12 cellular contexts compared by ENCODE assay signal in genomic region chr2:7430421-7430868, GRCh38.
DNase-seq lines count a peak whose midpoint lies in the region; ATAC-seq, FAIRE-seq and TF ChIP-seq lines count a peak whose summit lies in the region.
"Had no signal": no experiment of that assay in that cellular context is flagged by ENCODE, and none has a peak within 500 bp of the region (broad histone marks: within the 10 kb centered on the region; RNA-seq: fewer than 3 reads in every experiment).

No MANE protein-coding gene starts in this region.

- CTCF ChIA-PET in CD4-positive, alpha-beta memory T cell (lab: Charles Lee; ENCODE audit: partially characterized antibody): interaction anchor here (0.9 to 5.0 kb wide), 3 partner anchors 137 to 1259 kb away, joined by 3 to 64 read pairs (median 5); no protein-coding TSS in a partner anchor

- H2AFZ ChIP-seq in astrocyte (ENCODE audit: low read depth, low read length): peak overlapping the region; percentile 52

- POLR2A ChIA-PET in CD4-positive, alpha-beta memory T cell (lab: Charles Lee; ENCODE audit: partially characterized antibody): interaction anchor here (1.0 to 3.6 kb wide), 7 partner anchors 8 to 1254 kb away, joined by 3 to 19 read pairs (median 5); no protein-coding TSS in a partner anchor

- ATAC-seq in natural killer cell (peak; percentile 41 to 44 (median 42)), HG03457 (IDR thresholded peaks at IDR 0.05; ENCODE audit: unreplicated experiment) (no peak), HG03095 (IDR thresholded peaks at IDR 0.05; ENCODE audit: unreplicated experiment) (no peak)

- H3K4me2 ChIP-seq in astrocyte (ENCODE audit: low read length): peak overlapping the region; percentile 82
- H3K4me2 ChIP-seq: SK-N-SH had no signal

- no peaks in the 10 kb centered on the region for H3K9me3 ChIP-seq in CD4-positive, alpha-beta memory T cell (ENCODE audit: control insufficient read depth in 1 of 2, low read length in 2 of 2)
- H3K9me3 ChIP-seq in astrocyte (ENCODE audit: insufficient read depth, low read depth, low read length): no peaks in the 10 kb centered on the region
- H3K9me3 ChIP-seq: adrenal gland, prostate gland, SK-N-SH had no signal

- H3K9me3 Mint-ChIP-seq in CD4-positive, alpha-beta memory T cell: peaks cover 0 to 9% (median 4%) of the 10 kb centered on the region in 8 donors
- H3K9me3 Mint-ChIP-seq in astrocyte (ENCODE audit: unreplicated experiment): peaks cover 3% of the 10 kb centered on the region
- no peaks in the 10 kb centered on the region for H3K9me3 Mint-ChIP-seq in natural killer cell

- no peak for TF ChIP-seq CTCF in HL-60 (IDR thresholded peaks at IDR 0.05; ENCODE audit: insufficient read depth, low read length)
- TF ChIP-seq CTCF in astrocyte (IDR thresholded peaks at IDR 0.05; ENCODE audit: insufficient read depth, low read depth, low read length): no peak
- no peak for TF ChIP-seq CTCF in natural killer cell (IDR thresholded peaks at IDR 0.05)

- peaks cover 0 to 1% of the 10 kb centered on the region in 2 donors for H3K27me3 Mint-ChIP-seq in CD4-positive, alpha-beta memory T cell
- peaks cover 21% of the 10 kb centered on the region for H3K27me3 Mint-ChIP-seq in astrocyte (ENCODE audit: low read depth, unreplicated experiment)
- no peaks in the 10 kb centered on the region for H3K27me3 Mint-ChIP-seq in natural killer cell (ENCODE audit: low read depth in 2 of 2)

- H3K27me3 ChIP-seq in CD4-positive, alpha-beta memory T cell (ENCODE audit: insufficient read depth, low read length): no peaks in the 10 kb centered on the region
- H3K27me3 ChIP-seq in HL-60 (ENCODE audit: insufficient read depth, poor library complexity, severe bottlenecking) (peaks cover 4% of the 10 kb centered on the region), astrocyte (ENCODE audit: insufficient read depth, low read length) (peaks cover 17% of the 10 kb centered on the region)
- H3K27me3 ChIP-seq: adrenal gland had no signal

- peaks cover 9% of the 10 kb centered on the region for H3K4me1 ChIP-seq in CD4-positive, alpha-beta memory T cell (ENCODE audit: insufficient read depth, low read length)
- H3K4me1 ChIP-seq in astrocyte (ENCODE audit: insufficient read depth, low read length): no peaks in the 10 kb centered on the region
- H3K4me1 ChIP-seq: prostate gland had no signal

- peaks cover 19 to 49% (median 33%) of the 10 kb centered on the region in 4 donors for H3K4me1 Mint-ChIP-seq in CD4-positive, alpha-beta memory T cell
- peaks cover 3% of the 10 kb centered on the region for H3K4me1 Mint-ChIP-seq in astrocyte (ENCODE audit: low read depth, unreplicated experiment)
- H3K4me1 Mint-ChIP-seq in natural killer cell: peaks cover 46 to 49% of the 10 kb centered on the region in 2 donors

- H3K36me3 Mint-ChIP-seq in CD4-positive, alpha-beta memory T cell: no peaks in the 10 kb centered on the region
- H3K36me3 Mint-ChIP-seq in astrocyte (ENCODE audit: low read depth, unreplicated experiment) (no peaks in the 10 kb centered on the region), natural killer cell (no peaks in the 10 kb centered on the region)

- DNase-seq in CD4-positive, alpha-beta memory T cell: no peak
- DNase-seq in HL-60 (ENCODE audit: low read depth in 1 of 2, low spot score in 1 of 2) (no peak), astrocyte (ENCODE audit: low read depth) (no peak), natural killer cell (no peak), HPDE6-E6E7 (ENCODE audit: extremely low spot score) (no peak), SHP77 treated with DMSO at 0.1 percent for 48 hours (lab: John Stamatoyannopoulos, UW) (no peak)
- DNase-seq: NCI-H1930, SK-N-SH had no signal

- H3K36me3 ChIP-seq in CD4-positive, alpha-beta memory T cell (ENCODE audit: insufficient read depth, low read length): no peaks in the 10 kb centered on the region
- H3K36me3 ChIP-seq in astrocyte (ENCODE audit: insufficient read depth, low read length): no peaks in the 10 kb centered on the region
- H3K36me3 ChIP-seq: adrenal gland, prostate gland had no signal

- no peaks in the 10 kb centered on the region for H3K79me2 ChIP-seq in astrocyte (ENCODE audit: insufficient read depth, low read length)

- intact Hi-C loops in CD4-positive, alpha-beta memory T cell (cut with micrococcal nuclease): loop anchor here (2.0 kb wide), 2 partner anchors 20 to 300 kb away; no protein-coding TSS in a partner anchor
- intact Hi-C loops in natural killer cell (cut with micrococcal nuclease): loop anchor here (1.0 to 2.0 kb wide), 2 partner anchors 314 to 1252 kb away; partner anchors contain the start of gene ID2

- no peaks in the 10 kb centered on the region for H4K20me1 ChIP-seq in astrocyte (ENCODE audit: insufficient read depth, low read length)

- H3K9ac ChIP-seq in astrocyte (ENCODE audit: low read length): no peak overlapping the region
- H3K9ac ChIP-seq: SK-N-SH had no signal

- peak overlapping the region; percentile 64 to 87 (median 78) for H3K4me3 Mint-ChIP-seq in CD4-positive, alpha-beta memory T cell
- H3K4me3 Mint-ChIP-seq in astrocyte (ENCODE audit: unreplicated experiment) (no peak overlapping the region), natural killer cell (peak overlapping the region; percentile 92)

- H3K27ac Mint-ChIP-seq in CD4-positive, alpha-beta memory T cell: peak overlapping the region; percentile 19 to 93 (median 86)
- no peak overlapping the region for H3K27ac Mint-ChIP-seq in astrocyte (ENCODE audit: unreplicated experiment)
- H3K27ac Mint-ChIP-seq in natural killer cell: peak overlapping the region; percentile 88 to 91

- no peak overlapping the region for H3K27ac ChIP-seq in CD4-positive, alpha-beta memory T cell (ENCODE audit: low read depth, low read length)
- peak overlapping the region; percentile 40 for H3K27ac ChIP-seq in HL-60 (replicated peaks)
- H3K27ac ChIP-seq in astrocyte (ENCODE audit: low read depth, low read length): no peak overlapping the region
- H3K27ac ChIP-seq: adrenal gland, prostate gland had no signal

- H3K4me3 ChIP-seq in CD4-positive, alpha-beta memory T cell (ENCODE audit: low read length in 2 of 2): peak overlapping the region in 1 of 2 donors; percentile 51
- H3K4me3 ChIP-seq in HL-60 (replicated peaks; ENCODE audit: insufficient read depth, low read length) (no peak overlapping the region; the same call in 1 of the 2 replicates), astrocyte (ENCODE audit: insufficient read depth, low read depth, low read length) (peak overlapping the region; percentile 28)

- FAIRE-seq in astrocyte (lab: Jason Lieb, UNC): no peak

Comparison
In these comparisons a context has a peak if more than half of its experiments do, and no peak if none do; other contexts are left out.
1. ATAC-seq: peak in natural killer cell (3 of 3); none in HG03457 (single experiment) and HG03095 (single experiment).